ENCODE assay signal across 34 cellular contexts in genomic region chr16:5347561-5347960, GRCh38.
"Had no signal": no experiment of that assay in that cellular context is flagged by ENCODE, and none has a peak within 500 bp of the region (broad histone marks: within the 10 kb centered on the region; RNA-seq: fewer than 3 reads in every experiment).

No MANE protein-coding gene starts in this region.

- DNase-seq: Karpas-422, Kasumi-1, MG63, MM.1S, MV-4-11, NCI-H1048, NCI-H1092, NCI-H1092 treated with DMSO at 0.1 percent for 48 hours, NCI-H1105, NCI-H1105 treated with DMSO at 0.1 percent for 48 hours, NCI-H1417, NCI-H1417 treated with DMSO at 0.1 percent for 48 hours, NCI-H1436, NCI-H1436 treated with DMSO at 0.1 percent for 48 hours, NCI-H146, NCI-H1694, NCI-H1694 treated with DMSO at 0.1 percent for 48 hours, NCI-H187, NCI-H1930, NCI-H2029, NCI-H2029 treated with DMSO at 0.1 percent for 48 hours, NCI-H2081, NCI-H2081 treated with DMSO at 0.1 percent for 48 hours, NCI-H2107, NCI-H2171, NCI-H2171 treated with DMSO at 0.1 percent for 48 hours, NCI-H2227 treated with DMSO at 0.1 percent for 48 hours, NCI-H226, NCI-H345, NCI-H446, NCI-H446 treated with DMSO at 0.1 percent for 48 hours, NCI-H510A, NCI-H524 had no signal

- H3K36me3 ChIP-seq: MG63 had no signal

- H3K4me2 ChIP-seq: KMS-11 had no signal

- H3K4me3 ChIP-seq: MG63 had no signal

- H3K9me3 ChIP-seq: MG63 had no signal

- H3K27ac ChIP-seq: KMS-11 had no signal
